34 cellular contexts compared by ENCODE assay signal in genomic region chr12:22310276-22310675, GRCh38. TPM values are rescaled to one million over a fixed set of nuclear protein-coding genes. Genes with fewer than 3 reads are reported as not detected.
"Had no signal": no experiment of that assay in that cellular context is flagged by ENCODE, and none has a peak within 500 bp of the region (broad histone marks: within the 10 kb centered on the region; RNA-seq: fewer than 3 reads in every experiment).

No MANE protein-coding gene starts in this region.

- H3K4me1 ChIP-seq: colonic mucosa, psoas muscle, uterus had no signal

- H3K4me1 Mint-ChIP-seq: immature natural killer cell; naive B cell; nephron progenitor cell; stimulated activated naive CD8-positive, alpha-beta T cell treated with anti-CD3 and anti-CD28 coated beads, Interleukin-15, amount 100 ng/mL, for 72 hours had no signal

- DNase-seq: colonic mucosa; effector CD8-positive, alpha-beta T cell; foreskin keratinocyte; hypothalamus; immature natural killer cell; islet precursor cell; kidney glomerular epithelial cell; left colon; mesenchymal stem cell; mucosa of descending colon; naive B cell; nephron progenitor cell; occipital lobe; ovary; posterior cingulate gyrus; psoas muscle; stimulated activated CD4-positive, alpha-beta T cell treated with anti-CD3 and anti-CD28 coated beads, Interleukin-12 subunit alpha, Interleukin-12 subunit beta, amount 100 ng/mL, for 4 hours; stimulated activated CD4-positive, alpha-beta T cell treated with anti-CD3 and anti-CD28 coated beads, Interleukin-1b, Interleukin-23, amount 100 ng/mL, for 48 hours; stimulated activated CD4-positive, alpha-beta T cell treated with anti-CD3 and anti-CD28 coated beads, Interleukin-4, amount 100 ng/mL, for 1 hour; stimulated activated CD8-positive, alpha-beta memory T cell treated with anti-CD3 and anti-CD28 coated beads, Interleukin-4, amount 100 ng/mL, for 48 hours; stimulated activated naive CD4-positive, alpha-beta T cell; stimulated activated naive CD8-positive, alpha-beta T cell treated with anti-CD3 and anti-CD28 coated beads, Interleukin-15, amount 100 ng/mL, for 72 hours; transverse colon; upper lobe of right lung; uterus had no signal

- H3K27me3 ChIP-seq: colonic mucosa, esophagus muscularis mucosa, foreskin keratinocyte, gastroesophageal sphincter, ovary, suprapubic skin, transverse colon, upper lobe of right lung, uterus had no signal

- H3K9me3 ChIP-seq: colonic mucosa, esophagus muscularis mucosa, gastroesophageal sphincter, mucosa of descending colon, ovary, psoas muscle, suprapubic skin, transverse colon, upper lobe of right lung, uterus had no signal

- H3K4me3 Mint-ChIP-seq: dendritic cell treated with granulocyte-macrophage colony-stimulating factor and Interleukin-4, amounts not matched to agents 40 ng/mL and 50 ng/mL, for 4 days; immature natural killer cell; mesothelial cell of epicardium; naive B cell; nephron progenitor cell; stimulated activated naive CD8-positive, alpha-beta T cell treated with anti-CD3 and anti-CD28 coated beads, Interleukin-15, amount 100 ng/mL, for 72 hours had no signal

- H3K4me3 ChIP-seq: colonic mucosa, esophagus muscularis mucosa, gastroesophageal sphincter, lung, mucosa of descending colon, ovary, psoas muscle, smooth muscle cell, suprapubic skin, transverse colon, upper lobe of right lung, uterus had no signal

- ATAC-seq: foreskin keratinocyte; gastroesophageal sphincter; left colon; mucosa of descending colon; psoas muscle; sciatic nerve; stimulated activated naive CD8-positive, alpha-beta T cell treated with anti-CD3 and anti-CD28 coated beads, Interleukin-15, amount 100 ng/mL, for 72 hours; upper lobe of right lung had no signal

- H3K27ac ChIP-seq: colonic mucosa, esophagus muscularis mucosa, foreskin keratinocyte, gastroesophageal sphincter, ovary, psoas muscle, suprapubic skin, transverse colon, upper lobe of right lung had no signal

- H3K27ac Mint-ChIP-seq: dendritic cell treated with granulocyte-macrophage colony-stimulating factor and Interleukin-4, amounts not matched to agents 40 ng/mL and 50 ng/mL, for 4 days; immature natural killer cell; mesothelial cell of epicardium; naive B cell; nephron progenitor cell; stimulated activated naive CD8-positive, alpha-beta T cell treated with anti-CD3 and anti-CD28 coated beads, Interleukin-15, amount 100 ng/mL, for 72 hours had no signal

- H3K36me3 ChIP-seq: colonic mucosa, gastroesophageal sphincter, ovary, suprapubic skin, transverse colon, upper lobe of right lung, uterus had no signal

- H3K36me3 Mint-ChIP-seq: immature natural killer cell, mesothelial cell of epicardium, naive B cell had no signal

- H3K4me2 ChIP-seq: smooth muscle cell had no signal

- H3K9me3 Mint-ChIP-seq: immature natural killer cell; stimulated activated naive CD8-positive, alpha-beta T cell treated with anti-CD3 and anti-CD28 coated beads, Interleukin-15, amount 100 ng/mL, for 72 hours had no signal

RNA-seq across cellular contexts. Expression of gene ST8SIA1, which starts 24.2 kb away (rescaled TPM):
- total RNA-seq: endothelial cell of umbilical vein had no signal
- polyA plus RNA-seq: endothelial cell of umbilical vein, immature natural killer cell had no signal
